Comparison of ENCODE assay signal across 1 cellular context in genomic region chr19:14570864-14571527, GRCh38.
A peak's percentile ranks its signal among the peaks of the same experiment; 100 is the strongest.
TF ChIP-seq lines count a peak whose summit lies in the region.

No MANE protein-coding gene starts in this region.

TF ChIP-seq in H1, 55 proteins besides CTCF, POLR2A, EP300 and RAD21:
- peak; percentile 69; the same call in 1 of the 2 replicates for TF ChIP-seq KDM1A (IDR thresholded peaks at IDR 0.05; ENCODE audit: borderline replicate concordance, low read length)
- TF ChIP-seq EGR1 (IDR thresholded peaks at IDR 0.05; ENCODE audit: borderline replicate concordance, low read depth, low read length) = no peak
